In the genomic region with DNA sequence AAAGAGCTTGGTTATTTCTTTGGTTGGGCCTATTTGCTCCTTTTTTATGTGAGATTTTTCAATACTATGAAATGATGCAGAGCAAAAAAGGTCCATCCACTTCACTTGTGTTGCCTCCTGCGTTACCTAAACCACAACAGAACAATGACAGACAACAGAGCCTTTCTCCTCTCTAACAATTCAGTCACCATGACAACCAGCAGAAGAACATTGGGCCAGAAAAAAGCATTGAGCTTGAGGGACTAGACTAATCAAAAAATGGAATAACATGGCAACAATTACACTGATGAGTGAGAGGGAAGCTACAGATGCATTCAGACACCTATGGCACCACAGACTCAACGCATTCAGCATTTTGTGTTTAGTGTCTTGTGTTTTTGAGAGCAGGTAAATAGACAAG, we compare ENCODE assay signal across 21 cellular contexts. TPM values are rescaled to one million over a fixed set of nuclear protein-coding genes. Genes with fewer than 3 reads are reported as not detected.
DNase-seq lines count a peak whose midpoint lies in the region; ATAC-seq and TF ChIP-seq lines count a peak whose summit lies in the region.
"Had no signal": no experiment of that assay in that cellular context is flagged by ENCODE, and none has a peak within 500 bp of the region (broad histone marks: within the 10 kb centered on the region; RNA-seq: fewer than 3 reads in every experiment).

No MANE protein-coding gene starts in this region.

- H3K27me3 Mint-ChIP-seq in immature natural killer cell (ENCODE audit: low read depth in 3 of 3): peaks cover 0 to 2% (median 0%) of the 10 kb centered on the region in 3 donors

- H3K4me1 ChIP-seq in transverse colon: no peaks in the 10 kb centered on the region
- H3K4me1 ChIP-seq: tibial artery had no signal

- TF ChIP-seq EP300 in transverse colon (IDR thresholded peaks at IDR 0.05; ENCODE audit: low read depth): no peak

- no peaks in the 10 kb centered on the region for H3K4me1 Mint-ChIP-seq in immature natural killer cell
- H3K4me1 Mint-ChIP-seq: stimulated activated effector memory CD8-positive, alpha-beta T cell treated with anti-CD3 and anti-CD28 coated beads, Interleukin-12 subunit alpha, Interleukin-12 subunit beta, amount 100 ng/mL, for 72 hours had no signal

- H3K36me3 ChIP-seq in transverse colon: no peaks in the 10 kb centered on the region
- H3K36me3 ChIP-seq: tibial artery had no signal

- no peak overlapping the region for H3K27ac ChIP-seq in transverse colon
- H3K27ac ChIP-seq: tibial artery had no signal

- no peak overlapping the region for H3K27ac Mint-ChIP-seq in immature natural killer cell
- H3K27ac Mint-ChIP-seq: CD4-positive, alpha-beta T cell; HFFc6; stimulated activated effector memory CD8-positive, alpha-beta T cell treated with anti-CD3 and anti-CD28 coated beads, Interleukin-12 subunit alpha, Interleukin-12 subunit beta, amount 100 ng/mL, for 72 hours had no signal

- no peak for TF ChIP-seq POLR2A in transverse colon (IDR thresholded peaks at IDR 0.05)

- H3K4me3 Mint-ChIP-seq in immature natural killer cell: no peak overlapping the region
- H3K4me3 Mint-ChIP-seq: CD4-positive, alpha-beta T cell; HFFc6; stimulated activated effector memory CD8-positive, alpha-beta T cell treated with anti-CD3 and anti-CD28 coated beads, Interleukin-12 subunit alpha, Interleukin-12 subunit beta, amount 100 ng/mL, for 72 hours had no signal

- no peaks in the 10 kb centered on the region for H3K9me3 ChIP-seq in transverse colon
- H3K9me3 ChIP-seq: tibial artery had no signal

- no peaks in the 10 kb centered on the region for H3K36me3 Mint-ChIP-seq in immature natural killer cell
- H3K36me3 Mint-ChIP-seq: stimulated activated effector memory CD8-positive, alpha-beta T cell treated with anti-CD3 and anti-CD28 coated beads, Interleukin-12 subunit alpha, Interleukin-12 subunit beta, amount 100 ng/mL, for 72 hours had no signal

- DNase-seq in COR-L47 (lab: John Stamatoyannopoulos, UW): peak; percentile 55
- DNase-seq in NCI-H1105 (lab: John Stamatoyannopoulos, UW): peak; percentile 37
- peak; percentile 50 for DNase-seq in NCI-H2227 treated with DMSO at 0.1 percent for 48 hours (lab: John Stamatoyannopoulos, UW)
- peak; percentile 14 for DNase-seq in left kidney (ENCODE audit: low read depth, low spot score)
- DNase-seq in hepatic stellate cell (ENCODE audit: low spot score): no peak
- DNase-seq in immature natural killer cell: no peak
- no peak for DNase-seq in Right ventricle myocardium inferior (ENCODE audit: missing footprints)
- no peak for DNase-seq in transverse colon
- DNase-seq: activated CD4-positive, alpha-beta T cell treated with anti-CD3 and anti-CD28 coated beads, Interleukin-2, amount 50 U/mL, for 1 hour; activated naive CD4-positive, alpha-beta T cell; CD4-positive, alpha-beta T cell; HFFc6; NCI-H510A treated with DMSO at 0.1 percent for 48 hours; tibial artery had no signal

- TF ChIP-seq CTCF in transverse colon (IDR thresholded peaks at IDR 0.05): no peak

- no peak overlapping the region for H3K4me3 ChIP-seq in transverse colon
- H3K4me3 ChIP-seq: tibial artery had no signal

- WGBS in transverse colon (ENCODE audit: low coverage in 1 of 2), 2 donors: 70 to 79% methylated on average over 2 of the region's 2 CpGs

- ATAC-seq in Right ventricle myocardium inferior: no peak
- ATAC-seq: sciatic nerve; stimulated activated effector memory CD8-positive, alpha-beta T cell treated with anti-CD3 and anti-CD28 coated beads, Interleukin-12 subunit alpha, Interleukin-12 subunit beta, amount 100 ng/mL, for 72 hours had no signal

- no peaks in the 10 kb centered on the region for H3K27me3 ChIP-seq in transverse colon

- intact Hi-C loops in Right ventricle myocardium inferior (cut with DNase I) (no loop called here), transverse colon (cut with DNase I; ENCODE audit: low total_unique reads) (no loop called here)

- H3K9me3 Mint-ChIP-seq in immature natural killer cell: peaks cover 0 to 3% (median under 1%) of the 10 kb centered on the region in 6 donors
- H3K9me3 Mint-ChIP-seq: CD4-positive, alpha-beta T cell; HFFc6; stimulated activated effector memory CD8-positive, alpha-beta T cell treated with anti-CD3 and anti-CD28 coated beads, Interleukin-12 subunit alpha, Interleukin-12 subunit beta, amount 100 ng/mL, for 72 hours had no signal

- in situ Hi-C loops in transverse colon (cut with MboI; ENCODE audit: low pct_ligation_motif_present in 1 of 4, low pct_unique_long_range_greater_than_20kb in 1 of 4, low sequenced_read_pairs in 3 of 4): loop anchor here in 1 of 4 donors (25.0 kb wide), 1 partner anchor 141 kb away; no protein-coding TSS in a partner anchor

RNA-seq across cellular contexts. Expression of gene PTCSC3, which starts 44.6 kb away (rescaled TPM):
- not detected for polyA plus RNA-seq in immature natural killer cell
- total RNA-seq in Right ventricle myocardium inferior: not detected
- not detected for total RNA-seq in transverse colon
- total RNA-seq: CD4-positive, alpha-beta T cell; Daoy; dermis microvascular lymphatic vessel endothelial cell; fibroblast of villous mesenchyme; HFFc6; mucosa of gallbladder; OCI-LY7; sciatic nerve had no signal

Comparison
In these comparisons a context has a peak if more than half of its experiments do, and no peak if none do; other contexts are left out.
1. DNase-seq: peak in COR-L47 (single experiment), NCI-H1105 (single experiment), NCI-H2227 treated with DMSO at 0.1 percent for 48 hours (single experiment) and left kidney (single experiment); none in hepatic stellate cell (single experiment), immature natural killer cell (0 of 3), Right ventricle myocardium inferior (single experiment) and transverse colon (single experiment).